21 cellular contexts compared by ENCODE assay signal in genomic region chr5:4411664-4412063, GRCh38.
"Had no signal": no experiment of that assay in that cellular context is flagged by ENCODE, and none has a peak within 500 bp of the region (broad histone marks: within the 10 kb centered on the region; RNA-seq: fewer than 3 reads in every experiment).

No MANE protein-coding gene starts in this region.

- H3K4me1 ChIP-seq: colonic mucosa, foreskin keratinocyte, heart left ventricle, right atrium auricular region, sigmoid colon, thyroid gland, uterus had no signal

- H3K4me3 ChIP-seq: colonic mucosa, heart left ventricle, lung, mucosa of descending colon, ovary, right atrium auricular region, sigmoid colon, skin epidermis, thyroid gland, uterus had no signal

- H3K9me3 ChIP-seq: colonic mucosa, heart left ventricle, ovary, right atrium auricular region, thyroid gland, uterus had no signal

- ATAC-seq: foreskin keratinocyte; heart left ventricle; left colon; left ventricle myocardium superior; mucosa of descending colon; naive thymus-derived CD8-positive, alpha-beta T cell had no signal

- H3K4me1 Mint-ChIP-seq: naive thymus-derived CD8-positive, alpha-beta T cell had no signal

- H3K27ac Mint-ChIP-seq: naive thymus-derived CD8-positive, alpha-beta T cell; type B pancreatic cell had no signal

- H3K27me3 ChIP-seq: colonic mucosa, foreskin keratinocyte, ovary, right atrium auricular region, thyroid gland, uterus had no signal

- H3K36me3 Mint-ChIP-seq: naive thymus-derived CD8-positive, alpha-beta T cell; type B pancreatic cell had no signal

- H3K27ac ChIP-seq: colonic mucosa, foreskin keratinocyte, heart left ventricle, ovary, right atrium auricular region, sigmoid colon, skin epidermis, thyroid gland, uterus had no signal

- H3K4me3 Mint-ChIP-seq: naive thymus-derived CD8-positive, alpha-beta T cell; type B pancreatic cell had no signal

- H3K9me3 Mint-ChIP-seq: type B pancreatic cell had no signal

- H3K27me3 Mint-ChIP-seq: naive thymus-derived CD8-positive, alpha-beta T cell had no signal

- FAIRE-seq: endothelial cell of umbilical vein had no signal

- H3K36me3 ChIP-seq: colonic mucosa, heart left ventricle, ovary, right atrium auricular region, sigmoid colon, thyroid gland, uterus had no signal

- DNase-seq: colonic mucosa; dermis blood vessel endothelial cell; erythroblast; foreskin keratinocyte; heart left ventricle; hippocampal formation; left colon; left ventricle myocardium superior; mucosa of descending colon; naive thymus-derived CD8-positive, alpha-beta T cell; ovary; sigmoid colon; stimulated activated CD4-positive, alpha-beta T cell treated with anti-CD3 and anti-CD28 coated beads, Interleukin-12 subunit alpha, Interleukin-12 subunit beta, amount 100 ng/mL, for 4 hours; stimulated activated naive CD4-positive, alpha-beta T cell treated with Interleukin-2 at 50 U/mL for 16 hours; thyroid gland; uterus had no signal
